7 cellular contexts compared by ENCODE assay signal in the genomic region with DNA sequence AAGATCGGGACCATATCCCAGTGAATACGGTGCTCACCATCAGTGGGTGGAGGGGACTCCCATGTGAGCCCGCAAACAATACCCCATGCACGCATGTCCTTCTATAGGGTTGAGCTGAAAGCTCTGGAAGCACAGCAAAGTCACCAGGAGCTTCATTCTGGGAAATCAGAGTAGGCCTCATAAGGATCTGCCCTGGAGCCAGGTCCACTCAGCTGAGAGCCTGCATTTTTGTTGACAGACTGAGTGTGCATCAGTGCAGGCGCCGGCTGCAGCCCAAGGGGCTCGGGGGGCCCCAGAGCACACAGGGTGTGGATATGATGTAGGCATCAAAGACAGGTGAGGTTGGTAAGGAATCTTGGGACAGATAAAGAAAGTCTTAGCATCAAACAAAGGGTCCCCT.
"Had no signal": no experiment of that assay in that cellular context is flagged by ENCODE, and none has a peak within 500 bp of the region (broad histone marks: within the 10 kb centered on the region; RNA-seq: fewer than 3 reads in every experiment).

No MANE protein-coding gene starts in this region.

- H3K36me3 ChIP-seq: HAP-1 had no signal

- H3K27ac Mint-ChIP-seq: HFFc6 had no signal

- H2AFZ ChIP-seq: GM23248 had no signal

- H3K27ac ChIP-seq: GM23248 had no signal

- DNase-seq: GM23248, GOT3, HFFc6, IMR-90 had no signal

- H3K4me3 ChIP-seq: GM23248, HAP-1, K562 had no signal

- FAIRE-seq: HTR-8/SVneo, K562 had no signal

- H3K9me3 Mint-ChIP-seq: HFFc6 had no signal

- H3K4me1 ChIP-seq: HAP-1 had no signal

- H3K9ac ChIP-seq: GM23248 had no signal

- H3K9me3 ChIP-seq: HAP-1 had no signal

- H3K4me3 Mint-ChIP-seq: HFFc6 had no signal
